Comparison of ENCODE assay signal across 8 cellular contexts in genomic region chrX:154002215-154002719, GRCh38. TPM values are rescaled to one million over a fixed set of nuclear protein-coding genes. Genes with fewer than 3 reads are reported as not detected.
DNase-seq lines count a peak whose midpoint lies in the region; ATAC-seq and TF ChIP-seq lines count a peak whose summit lies in the region.

No MANE protein-coding gene starts in this region.

- no peak overlapping the region for H3K4me3 ChIP-seq in colonic mucosa

- H3K4me1 ChIP-seq in colonic mucosa: no peaks in the 10 kb centered on the region

- H3K27me3 ChIP-seq in colonic mucosa: no peaks in the 10 kb centered on the region

- TF ChIP-seq CTCF in colonic mucosa (IDR thresholded peaks at IDR 0.05): no peak

- ATAC-seq in GM18867 (IDR thresholded peaks at IDR 0.05; ENCODE audit: unreplicated experiment): peak; percentile 43
- ATAC-seq in GM21529 (IDR thresholded peaks at IDR 0.05; ENCODE audit: unreplicated experiment): no peak

- H3K9me3 ChIP-seq in colonic mucosa: no peaks in the 10 kb centered on the region

- H3K36me3 ChIP-seq in colonic mucosa: no peaks in the 10 kb centered on the region

- H3K27ac ChIP-seq in colonic mucosa: no peak overlapping the region

- no peak overlapping the region for H3K9ac ChIP-seq in colonic mucosa (ENCODE audit: low read depth in 2 of 2, low read length in 2 of 2)

- DNase-seq in AG08396 (ENCODE audit: low spot score) (peak; percentile 60), NCI-H1105 treated with DMSO at 0.1 percent for 48 hours (lab: John Stamatoyannopoulos, UW) (peak; percentile 20), fibroblast of the conjunctiva (ENCODE audit: low read depth) (peak; percentile 49), pons (ENCODE audit: low spot score) (peak; percentile 37), colonic mucosa (no peak)
- peak; percentile 57 for DNase-seq in activated CD4-positive, CD25-positive, alpha-beta regulatory T cell treated with anti-CD3 and anti-CD28 coated beads, Interleukin-2, amount 50 U/mL, for 72 hours

- intact Hi-C loops in colonic mucosa (cut with DNase I): no loop called here

RNA-seq across cellular contexts. Expression of gene IRAK1, which starts 17.4 kb away (rescaled TPM):
- total RNA-seq in colonic mucosa: 100 to 1,000 TPM in 1 of 2 donors, 10 to 100 TPM in 1; 66.7 to 148 TPM

RNA-seq across cellular contexts. Expression of gene TMEM187, which starts 29.7 kb away (rescaled TPM):
- total RNA-seq in colonic mucosa: 10 to 100 TPM in 1 of 2 donors, 1 to 10 TPM in 1; 8.7 to 19.2 TPM

RNA-seq across cellular contexts. Expression of gene HCFC1, which starts 30.6 kb away (rescaled TPM):
- 10 to 100 TPM; 36.6 to 80.5 TPM for total RNA-seq in colonic mucosa

RNA-seq across cellular contexts. Expression of gene RENBP, which starts 57.8 kb away (rescaled TPM):
- total RNA-seq in colonic mucosa: 1 to 10 TPM; 3.3 to 5.0 TPM
